In genomic region chr7:132390705-132391104, GRCh38 we compare ENCODE assay signal across 15 cellular contexts.
A peak's percentile ranks its signal among the peaks of the same experiment; 100 is the strongest.
DNase-seq lines count a peak whose midpoint lies in the region; ATAC-seq and TF ChIP-seq lines count a peak whose summit lies in the region.
"Had no signal": no experiment of that assay in that cellular context is flagged by ENCODE, and none has a peak within 500 bp of the region (broad histone marks: within the 10 kb centered on the region; RNA-seq: fewer than 3 reads in every experiment).

No MANE protein-coding gene starts in this region.

- DNase-seq in AG08395 (ENCODE audit: low spot score) (peak; percentile 81), MV-4-11 (lab: John Stamatoyannopoulos, UW) (peak; percentile 88), choroid plexus epithelial cell (ENCODE audit: low read depth) (peak; percentile 6), mucosa of descending colon (no peak), uterus (no peak), spleen (no peak), H4 (ENCODE audit: low spot score) (no peak), erythroblast (lab: John Stamatoyannopoulos, UW) (no peak)
- DNase-seq: DMS53; hippocampal formation; lower lobe of right lung; NK-92 treated with Interleukin-12 subunit alpha and Interleukin-12 subunit beta, amount 100 ng/mL, for 24 hours; stimulated activated CD4-positive, alpha-beta T cell treated with anti-CD3 and anti-CD28 coated beads, Interleukin-12 subunit alpha, Interleukin-12 subunit beta, amount 100 ng/mL, for 4 hours; thyroid gland had no signal

- no peak overlapping the region for H3K27ac ChIP-seq in uterus
- H3K27ac ChIP-seq in spleen = no peak overlapping the region
- H3K27ac ChIP-seq: lower lobe of right lung, neutrophil, thyroid gland had no signal

- no peaks in the 10 kb centered on the region for H3K36me3 ChIP-seq in mucosa of descending colon (ENCODE audit: low read depth)
- no peaks in the 10 kb centered on the region for H3K36me3 ChIP-seq in uterus
- H3K36me3 ChIP-seq in spleen = no peaks in the 10 kb centered on the region
- H3K36me3 ChIP-seq: lower lobe of right lung, neutrophil, thyroid gland had no signal

- no peak for TF ChIP-seq POLR2A in uterus (IDR thresholded peaks at IDR 0.05)
- no peak for TF ChIP-seq POLR2A in spleen (IDR thresholded peaks at IDR 0.05)
- TF ChIP-seq POLR2A in erythroblast (IDR thresholded peaks at IDR 0.05; ENCODE audit: low read length) = no peak

- peak; percentile 10 for ATAC-seq in mucosa of descending colon

- H3K27me3 ChIP-seq in uterus = no peaks in the 10 kb centered on the region
- peaks cover 0 to 7% (median 0%) of the 10 kb centered on the region in 7 donors for H3K27me3 ChIP-seq in spleen (replicated peaks in 1 of 7)
- H3K27me3 ChIP-seq: thyroid gland had no signal

- TF ChIP-seq CTCF in choroid plexus epithelial cell (conservative IDR thresholded peaks at IDR 0.05; ENCODE audit: low read depth, low read length) (no peak), mucosa of descending colon (IDR thresholded peaks at IDR 0.05) (no peak), uterus (IDR thresholded peaks at IDR 0.05) (no peak), spleen (IDR thresholded peaks at IDR 0.05 in 8 of 11, conservative IDR thresholded peaks at IDR 0.05 in 3 of 11) (no peak)

- H3K4me3 ChIP-seq in choroid plexus epithelial cell (ENCODE audit: low read depth, low read length) (no peak overlapping the region), mucosa of descending colon (no peak overlapping the region), uterus (no peak overlapping the region), spleen (no peak overlapping the region)
- H3K4me3 ChIP-seq: lower lobe of right lung, thyroid gland had no signal

- intact Hi-C loops in mucosa of descending colon (cut with DNase I, micrococcal nuclease) (no loop called here), uterus (cut with DNase I; ENCODE audit: low total_unique reads) (no loop called here), spleen (cut with DNase I; ENCODE audit: low total_unique reads) (no loop called here)

- WGBS in spleen, 5 donors = 58 to 78% (median 75%) methylated on average over 3 of the region's 3 CpGs

- H3K4me1 ChIP-seq in mucosa of descending colon (ENCODE audit: low read depth) (peaks cover 6% of the 10 kb centered on the region), uterus (peaks cover 0 to 5% of the 10 kb centered on the region in 2 donors), spleen (peaks cover 0 to 17% (median 7%) of the 10 kb centered on the region in 6 donors)

- no peaks in the 10 kb centered on the region for H3K9me3 ChIP-seq in mucosa of descending colon
- no peaks in the 10 kb centered on the region for H3K9me3 ChIP-seq in uterus
- peaks cover 0 to 4% (median 0%) of the 10 kb centered on the region in 8 donors for H3K9me3 ChIP-seq in spleen
- H3K9me3 ChIP-seq: lower lobe of right lung, neutrophil, thyroid gland had no signal

Comparison
In these comparisons a context has a peak if more than half of its experiments do, and no peak if none do; other contexts are left out.
1. DNase-seq: peak in AG08395 (single experiment), MV-4-11 (single experiment) and choroid plexus epithelial cell (single experiment); none in mucosa of descending colon (0 of 3), uterus (0 of 2), spleen (single experiment), H4 (single experiment) and erythroblast (0 of 2).